ENCODE assay signal across 2 cellular contexts in genomic region chr1:109912873-109913272, GRCh38.
TF ChIP-seq lines count a peak whose summit lies in the region.

No MANE protein-coding gene starts in this region.

TF ChIP-seq in IMR-90, 13 proteins besides CTCF, POLR2A, EP300 and RAD21:
- no peak for TF ChIP-seq RFX5 (IDR thresholded peaks at IDR 0.05; ENCODE audit: low read depth, low read length)
- TF ChIP-seq, protein P1, sequence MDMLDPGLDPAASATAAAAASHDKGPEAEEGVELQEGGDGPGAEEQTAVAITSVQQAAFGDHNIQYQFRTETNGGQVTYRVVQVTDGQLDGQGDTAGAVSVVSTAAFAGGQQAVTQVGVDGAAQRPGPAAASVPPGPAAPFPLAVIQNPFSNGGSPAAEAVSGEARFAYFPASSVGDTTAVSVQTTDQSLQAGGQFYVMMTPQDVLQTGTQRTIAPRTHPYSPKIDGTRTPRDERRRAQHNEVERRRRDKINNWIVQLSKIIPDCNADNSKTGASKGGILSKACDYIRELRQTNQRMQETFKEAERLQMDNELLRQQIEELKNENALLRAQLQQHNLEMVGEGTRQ (IDR thresholded peaks at IDR 0.05; ENCODE audit: low read depth, low read length) = no peak

TF ChIP-seq in HepG2, 621 proteins besides CTCF, POLR2A, EP300 and RAD21:
- no peak for TF ChIP-seq NPAS2 (CRISPR knock-in tag; IDR thresholded peaks at IDR 0.05; ENCODE audit: borderline replicate concordance)
- no peak for TF ChIP-seq TBX3 (IDR thresholded peaks at IDR 0.05; ENCODE audit: borderline replicate concordance)
- no peak for TF ChIP-seq PBX2 (CRISPR knock-in tag; IDR thresholded peaks at IDR 0.05)
- no peak for TF ChIP-seq SOX13 (IDR thresholded peaks at IDR 0.05)
- no peak for TF ChIP-seq SOX13 (CRISPR knock-in tag; conservative IDR thresholded peaks at IDR 0.05 in 1 of 2, IDR thresholded peaks at IDR 0.05 in 1 of 2)
- TF ChIP-seq THRA (CRISPR knock-in tag; IDR thresholded peaks at IDR 0.05; ENCODE audit: borderline replicate concordance) = no peak
- TF ChIP-seq ZNF543 (CRISPR knock-in tag; IDR thresholded peaks at IDR 0.05) = no peak
- no peak for TF ChIP-seq TOE1 (CRISPR knock-in tag; IDR thresholded peaks at IDR 0.05)
- TF ChIP-seq KDM1A (CRISPR knock-in tag; IDR thresholded peaks at IDR 0.05) = no peak
TF ChIP-seq in HepG2: peak in this region for 0.
